8 cellular contexts compared by ENCODE assay signal in the genomic region with DNA sequence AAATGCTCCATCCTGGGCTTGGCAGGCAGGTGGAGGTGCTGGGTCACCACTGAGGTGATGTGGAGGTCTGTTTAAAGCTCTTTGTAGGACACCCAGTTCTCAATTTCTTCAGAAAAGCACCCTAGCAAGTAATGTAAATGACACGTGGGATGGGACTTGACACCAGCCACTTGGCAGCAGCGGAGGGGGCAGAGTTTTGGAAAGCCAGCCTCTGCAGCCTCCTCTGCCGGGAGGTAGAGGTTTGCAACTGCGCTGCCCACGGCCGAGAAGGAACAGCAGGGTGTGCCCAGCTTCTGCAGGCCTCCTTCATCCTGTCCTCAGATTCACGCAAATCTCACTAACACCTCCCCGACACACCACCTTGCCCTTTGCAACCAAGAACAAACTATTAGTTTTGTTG.
"Had no signal": no experiment of that assay in that cellular context is flagged by ENCODE, and none has a peak within 500 bp of the region (broad histone marks: within the 10 kb centered on the region; RNA-seq: fewer than 3 reads in every experiment).

No MANE protein-coding gene starts in this region.

- H3K9me3 ChIP-seq: HAP-1 had no signal

- ATAC-seq: HCT116, K562 had no signal

- H3K36me3 ChIP-seq: HAP-1 had no signal

- H3K27ac ChIP-seq: GM23248 had no signal

- DNase-seq: GM23248, GOT3, H7, IMR-90, KG1 had no signal

- H3K4me3 ChIP-seq: GM23248, HAP-1, K562 had no signal

- H3K9ac ChIP-seq: GM23248 had no signal

- H3K4me1 ChIP-seq: HAP-1 had no signal
